Comparison of ENCODE assay signal across 17 cellular contexts in genomic region chr5:3220201-3220600, GRCh38.
DNase-seq lines count a peak whose midpoint lies in the region; ATAC-seq and TF ChIP-seq lines count a peak whose summit lies in the region.
"Had no signal": no experiment of that assay in that cellular context is flagged by ENCODE, and none has a peak within 500 bp of the region (broad histone marks: within the 10 kb centered on the region; RNA-seq: fewer than 3 reads in every experiment).

No MANE protein-coding gene starts in this region.

- no peak overlapping the region for H3K27ac ChIP-seq in colonic mucosa
- no peak overlapping the region for H3K27ac ChIP-seq in lung (ENCODE audit: low read depth in 1 of 2, low read length in 1 of 2)

- no peaks in the 10 kb centered on the region for H3K36me3 ChIP-seq in H7 (replicated peaks; ENCODE audit: control insufficient read depth, insufficient read depth, low read length)
- H3K36me3 ChIP-seq in colonic mucosa, result no peaks in the 10 kb centered on the region
- no peaks in the 10 kb centered on the region for H3K36me3 ChIP-seq in lung (ENCODE audit: control insufficient read depth in 2 of 2, insufficient read depth in 2 of 2, low read length in 2 of 2)
- H3K36me3 ChIP-seq: BE2C had no signal

- H3K27me3 ChIP-seq in H7 (ENCODE audit: control insufficient read depth, insufficient read depth, low read length), result no peaks in the 10 kb centered on the region; the same call in 1 of the 2 replicates
- no peaks in the 10 kb centered on the region for H3K27me3 ChIP-seq in colonic mucosa
- H3K27me3 ChIP-seq in lung (ENCODE audit: control insufficient read depth, insufficient read depth), result no peaks in the 10 kb centered on the region
- H3K27me3 ChIP-seq: BE2C had no signal

- no peaks in the 10 kb centered on the region for H3K9me3 ChIP-seq in colonic mucosa
- H3K9me3 ChIP-seq in lung (ENCODE audit: control insufficient read depth in 2 of 2, insufficient read depth in 1 of 2, low read length in 1 of 2), result peaks cover 0 to 2% of the 10 kb centered on the region in 2 donors

- H3K4me1 ChIP-seq in colonic mucosa, result no peaks in the 10 kb centered on the region
- no peaks in the 10 kb centered on the region for H3K4me1 ChIP-seq in lung (ENCODE audit: control insufficient read depth in 2 of 2, insufficient read depth in 2 of 2, low read length in 2 of 2)
- H3K4me1 ChIP-seq: BE2C had no signal

- no peak for TF ChIP-seq CTCF in colonic mucosa (IDR thresholded peaks at IDR 0.05)
- TF ChIP-seq CTCF in lung (IDR thresholded peaks at IDR 0.05; ENCODE audit: control extremely low read depth, extremely low read depth), result no peak

- ATAC-seq in lung (ENCODE audit: insufficient read depth, low FRiP score) (no peak), HG03039 (IDR thresholded peaks at IDR 0.05; ENCODE audit: unreplicated experiment) (no peak), HG03439 (IDR thresholded peaks at IDR 0.05; ENCODE audit: unreplicated experiment) (no peak)
- ATAC-seq: HepG2 had no signal

- H3K4me3 ChIP-seq in H7 (ENCODE audit: insufficient read depth, low read depth, low read length), result no peak overlapping the region
- no peak overlapping the region for H3K4me3 ChIP-seq in colonic mucosa
- no peak overlapping the region for H3K4me3 ChIP-seq in lung

- peak; percentile 63 for DNase-seq in H7
- peak; percentile 0 for DNase-seq in colonic mucosa
- peak; percentile 22 for DNase-seq in lung (ENCODE audit: low spot score)
- DNase-seq in ureter (ENCODE audit: low spot score), result peak; percentile 14
- DNase-seq: BE2C; C1 segment of cervical spinal cord; CD4-positive, CD25-positive, alpha-beta regulatory T cell; CD8-positive, alpha-beta memory T cell; COR-L47; DMS 273 treated with DMSO at 0.1 percent for 48 hours; DMS53; DND-41; EL; HCEC 1CT had no signal

- intact Hi-C loops in colonic mucosa (cut with DNase I), result no loop called here

- WGBS in lung, 2 donors, result 86 to 87% methylated on average over 13 of the region's 13 CpGs

- H3K9ac ChIP-seq in colonic mucosa (ENCODE audit: low read depth in 2 of 2, low read length in 2 of 2), result no peak overlapping the region

Comparison
In these comparisons a context has a peak if more than half of its experiments do, and no peak if none do; other contexts are left out.
1. DNase-seq: peak in every context shown above with its lines; median percentile 63 in H7; 22 in lung; 14 in ureter; 0 in colonic mucosa.